ENCODE assay signal across 1 cellular context in the genomic region with DNA sequence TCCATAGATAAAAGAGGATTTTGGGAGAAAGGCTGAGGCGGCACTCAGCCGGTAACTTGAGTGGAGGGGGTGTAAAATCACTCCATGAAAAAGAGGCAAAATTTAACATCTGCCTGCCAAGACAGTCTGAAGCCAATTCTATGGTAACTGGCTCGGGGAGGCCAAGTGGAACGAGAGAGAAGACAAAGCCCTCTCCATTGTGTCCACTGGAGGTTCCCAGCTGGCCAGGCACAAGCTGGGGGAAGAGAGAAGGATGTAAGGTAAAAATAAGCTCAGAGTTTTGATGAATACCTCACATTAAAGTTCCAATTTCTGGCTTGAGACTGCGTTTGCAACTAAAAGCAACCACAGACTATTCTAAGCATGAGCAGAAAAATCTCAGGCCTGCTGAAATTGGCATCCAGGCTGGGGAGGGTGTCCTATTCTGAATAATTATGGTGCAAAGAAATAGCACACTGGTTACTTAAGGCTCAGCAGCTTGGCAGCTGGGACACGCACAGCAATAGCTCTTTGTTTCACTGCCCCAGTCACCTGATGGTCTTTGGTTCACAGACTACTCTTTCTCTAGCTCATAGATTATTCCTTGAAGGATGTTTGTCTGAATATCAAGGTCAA.
TF ChIP-seq lines count a peak whose summit lies in the region.

No MANE protein-coding gene starts in this region.

TF ChIP-seq in H1, 55 proteins besides CTCF, POLR2A, EP300 and RAD21:
- TF ChIP-seq SAP30 (IDR thresholded peaks at IDR 0.05; ENCODE audit: insufficient read depth, insufficient replicate concordance, low read length): no peak
- TF ChIP-seq KDM1A (IDR thresholded peaks at IDR 0.05; ENCODE audit: borderline replicate concordance, low read length): no peak
- TF ChIP-seq NANOG (IDR thresholded peaks at IDR 0.05; ENCODE audit: insufficient read depth, low read depth, low read length, poor library complexity, severe bottlenecking): no peak
- no peak for TF ChIP-seq RBBP5 (IDR thresholded peaks at IDR 0.05; ENCODE audit: borderline replicate concordance, low read depth, low read length)
- TF ChIP-seq E2F6 (IDR thresholded peaks at IDR 0.05): no peak
- TF ChIP-seq ASH2L (IDR thresholded peaks at IDR 0.05; ENCODE audit: low read length): no peak
- TF ChIP-seq EGR1 (IDR thresholded peaks at IDR 0.05; ENCODE audit: borderline replicate concordance, low read depth, low read length): no peak
- no peak for TF ChIP-seq KDM5A (IDR thresholded peaks at IDR 0.05; ENCODE audit: low read length)
- no peak for TF ChIP-seq TBP (IDR thresholded peaks at IDR 0.05; ENCODE audit: low read depth, low read length)
- TF ChIP-seq RXRA (IDR thresholded peaks at IDR 0.05; ENCODE audit: insufficient read depth, low read depth, low read length): no peak
- TF ChIP-seq CBX5 (IDR thresholded peaks at IDR 0.05; ENCODE audit: low read depth, low read length): no peak
- no peak for TF ChIP-seq JUN (IDR thresholded peaks at IDR 0.05; ENCODE audit: low read depth, low read length)
- no peak for TF ChIP-seq SP1 (IDR thresholded peaks at IDR 0.05; ENCODE audit: low read depth, low read length)
